ENCODE assay signal across 25 cellular contexts in the genomic region with DNA sequence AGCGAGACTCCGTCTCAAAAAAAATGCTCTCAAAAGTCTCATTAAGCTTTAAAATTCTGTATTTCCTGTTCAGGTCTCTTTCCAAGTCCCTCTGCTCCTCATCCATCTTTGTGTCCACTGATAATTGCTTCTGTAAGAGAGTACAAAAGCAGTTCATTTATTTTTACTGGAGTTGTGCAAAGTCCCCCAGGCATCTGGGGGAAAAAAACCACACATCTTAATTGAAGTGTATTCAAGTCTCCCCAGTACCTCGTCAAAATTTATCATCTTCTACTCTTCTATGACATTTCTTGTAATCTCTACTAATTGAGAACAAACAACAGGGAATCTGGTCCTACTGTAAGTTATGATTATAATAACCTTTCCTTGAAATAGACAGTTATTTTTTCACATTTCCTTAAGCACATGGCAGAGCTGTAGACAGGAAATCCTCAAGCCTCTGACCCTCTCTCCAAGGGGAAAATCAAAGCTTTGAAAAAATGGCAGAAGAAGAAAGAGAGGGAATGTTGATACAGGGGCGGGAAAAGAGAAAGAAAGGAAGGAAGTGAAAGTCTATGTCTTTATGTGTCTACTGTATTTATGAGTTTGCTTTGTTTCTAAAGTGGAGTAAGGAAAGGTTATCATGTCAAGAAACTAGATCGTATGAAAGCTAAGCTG. TPM values are rescaled to one million over a fixed set of nuclear protein-coding genes. Genes with fewer than 3 reads are reported as not detected.
DNase-seq lines count a peak whose midpoint lies in the region; ATAC-seq and TF ChIP-seq lines count a peak whose summit lies in the region.
"Had no signal": no experiment of that assay in that cellular context is flagged by ENCODE, and none has a peak within 500 bp of the region (broad histone marks: within the 10 kb centered on the region; RNA-seq: fewer than 3 reads in every experiment).

No MANE protein-coding gene starts in this region.

- H3K4me3 ChIP-seq in astrocyte of the cerebellum (ENCODE audit: low read depth, low read length) (no peak overlapping the region), uterus (no peak overlapping the region)
- H3K4me3 ChIP-seq in CD8-positive, alpha-beta memory T cell (ENCODE audit: low read length), result no peak overlapping the region
- H3K4me3 ChIP-seq: coronary artery, left lung, neural progenitor cell, psoas muscle, SJCRH30, skin epidermis, testis had no signal

- peaks cover 5 to 26% of the 10 kb centered on the region in 2 donors for H3K4me1 ChIP-seq in uterus
- no peaks in the 10 kb centered on the region for H3K4me1 ChIP-seq in CD8-positive, alpha-beta memory T cell (ENCODE audit: insufficient read depth, low read length)
- H3K4me1 ChIP-seq: BE2C, psoas muscle had no signal

- H3K4me1 Mint-ChIP-seq in HFFc6 (ENCODE audit: low read depth), result peaks cover 88% of the 10 kb centered on the region
- H3K4me1 Mint-ChIP-seq in nephron, result peaks cover 49% of the 10 kb centered on the region
- no peaks in the 10 kb centered on the region for H3K4me1 Mint-ChIP-seq in CD8-positive, alpha-beta memory T cell

- in situ Hi-C loops in astrocyte of the cerebellum (cut with HindIII; ENCODE audit: low sequenced_read_pairs), result no loop called here

- no peaks in the 10 kb centered on the region for H3K36me3 ChIP-seq in uterus
- no peaks in the 10 kb centered on the region for H3K36me3 ChIP-seq in CD8-positive, alpha-beta memory T cell (ENCODE audit: insufficient read depth, low read length)
- H3K36me3 ChIP-seq: BE2C, left lung, neural progenitor cell, WERI-Rb-1 had no signal

- H3K4me3 Mint-ChIP-seq in HFFc6, result no peak overlapping the region
- peak overlapping the region in 2 of 3 experiments; percentile 9 for H3K4me3 Mint-ChIP-seq in nephron
- no peak overlapping the region for H3K4me3 Mint-ChIP-seq in CD8-positive, alpha-beta memory T cell
- H3K4me3 Mint-ChIP-seq: neural progenitor cell; T-helper 2 cell treated with Interferon-gamma antibody and Interleukin-4, amounts not matched to agents 5 μg/mL and 100 μg/mL, for 36 hours had no signal

- CTCF ChIA-PET in CD8-positive, alpha-beta memory T cell (lab: Charles Lee), result interaction anchor here (1.1 kb wide), 1 partner anchor 14 kb away, joined by 3 read pairs; no protein-coding TSS in a partner anchor

- H3K9me3 Mint-ChIP-seq in HFFc6 (no peaks in the 10 kb centered on the region), nephron (no peaks in the 10 kb centered on the region)
- H3K9me3 Mint-ChIP-seq in CD8-positive, alpha-beta memory T cell, result no peaks in the 10 kb centered on the region
- H3K9me3 Mint-ChIP-seq: neural progenitor cell; T-helper 2 cell treated with Interferon-gamma antibody and Interleukin-4, amounts not matched to agents 5 μg/mL and 100 μg/mL, for 36 hours had no signal

- TF ChIP-seq CTCF in HFFc6 (IDR thresholded peaks at IDR 0.05), result no peak
- no peak for TF ChIP-seq CTCF in astrocyte of the cerebellum (IDR thresholded peaks at IDR 0.05; ENCODE audit: low read depth, low read length, missing control alignments)
- no peak for TF ChIP-seq CTCF in nephron (IDR thresholded peaks at IDR 0.05; ENCODE audit: unreplicated experiment in 3 of 3)
- TF ChIP-seq CTCF in uterus (IDR thresholded peaks at IDR 0.05), result no peak

- DNase-seq in HFFc6, result no peak
- DNase-seq in astrocyte of the cerebellum (ENCODE audit: low read depth), result peak; percentile 50
- DNase-seq in uterus, result no peak
- DNase-seq in CD8-positive, alpha-beta memory T cell, result no peak
- DNase-seq: activated CD8-positive, alpha-beta memory T cell treated with anti-CD3 and anti-CD28 coated beads, Interleukin-2, amount 50 U/mL, for 48 hours; activated effector memory CD4-positive, alpha-beta T cell treated with anti-CD3 and anti-CD28 coated beads, Interleukin-2, amount 50 U/mL, for 16 hours; BE2C; Calu3; glutamatergic neuron; left lung; NCI-H1417; NCI-H510A; psoas muscle; SJCRH30; stimulated activated CD4-positive, alpha-beta T cell treated with anti-CD3 and anti-CD28 coated beads, Interleukin-4, amount 100 ng/mL, for 1 hour; stimulated activated naive CD4-positive, alpha-beta T cell; testis; WERI-Rb-1 had no signal

- POLR2A ChIA-PET in CD8-positive, alpha-beta memory T cell (lab: Charles Lee), result no interaction called here

- TF ChIP-seq POLR2A in uterus (IDR thresholded peaks at IDR 0.05), result no peak

- H3K27ac Mint-ChIP-seq in HFFc6 (peak overlapping the region; percentile 83), nephron (peak overlapping the region; percentile 87 to 91 (median 90))
- H3K27ac Mint-ChIP-seq in CD8-positive, alpha-beta memory T cell, result no peak overlapping the region
- H3K27ac Mint-ChIP-seq: neural progenitor cell; T-helper 2 cell treated with Interferon-gamma antibody and Interleukin-4, amounts not matched to agents 5 μg/mL and 100 μg/mL, for 36 hours had no signal

- H3K27me3 ChIP-seq in uterus, result no peaks in the 10 kb centered on the region
- H3K27me3 ChIP-seq in CD8-positive, alpha-beta memory T cell (ENCODE audit: insufficient read depth, low read length, poor library complexity, severe bottlenecking), result peaks cover 3% of the 10 kb centered on the region
- H3K27me3 ChIP-seq: BE2C, left lung, neural progenitor cell, SJCRH30, testis had no signal

- intact Hi-C loops in uterus (cut with DNase I; ENCODE audit: low total_unique reads), result no loop called here

- H3K27ac ChIP-seq in uterus, result peak overlapping the region; percentile 59 to 66
- H3K27ac ChIP-seq in CD8-positive, alpha-beta memory T cell (ENCODE audit: low read depth, low read length), result no peak overlapping the region
- H3K27ac ChIP-seq: left lung, neural progenitor cell, psoas muscle, SJCRH30, skin epidermis, testis, WERI-Rb-1 had no signal

- no peaks in the 10 kb centered on the region for H3K9me3 ChIP-seq in uterus
- no peaks in the 10 kb centered on the region for H3K9me3 ChIP-seq in CD8-positive, alpha-beta memory T cell (ENCODE audit: low read length)
- H3K9me3 ChIP-seq: BE2C, left lung, psoas muscle, SJCRH30, testis had no signal

- H3K36me3 Mint-ChIP-seq in HFFc6 (ENCODE audit: low read depth), result peaks cover 41% of the 10 kb centered on the region
- peaks cover 15% of the 10 kb centered on the region for H3K36me3 Mint-ChIP-seq in nephron (ENCODE audit: low read depth)
- no peaks in the 10 kb centered on the region for H3K36me3 Mint-ChIP-seq in CD8-positive, alpha-beta memory T cell

- H3K27me3 Mint-ChIP-seq in HFFc6 (ENCODE audit: insufficient read depth) (no peaks in the 10 kb centered on the region; the same call in 1 of the 2 replicates), nephron (ENCODE audit: low read depth) (no peaks in the 10 kb centered on the region)
- peaks cover 2 to 9% of the 10 kb centered on the region in 2 donors for H3K27me3 Mint-ChIP-seq in CD8-positive, alpha-beta memory T cell

- no peak for ATAC-seq in GM18873 (IDR thresholded peaks at IDR 0.05; ENCODE audit: low FRiP score, unreplicated experiment)
- ATAC-seq in HG03280 (IDR thresholded peaks at IDR 0.05; ENCODE audit: unreplicated experiment), result no peak
- ATAC-seq: left lung, psoas muscle had no signal

RNA-seq across cellular contexts. Expression of a gene that starts 51.5 kb away (rescaled TPM):
- total RNA-seq in HFFc6 (2021; fragmentation: NEBNext Ultra II Directional; extraction: Animal tissue kit (Norgen Biotek cat#: 25700)), result 100 to 1,000 TPM; 256 to 360 (median 323) TPM
- 100 to 1,000 TPM in 2 of 4 donors, 10 to 100 TPM in 2; 32.4 to 264 (median 117) TPM for total RNA-seq in uterus
- total RNA-seq in CD8-positive, alpha-beta memory T cell, result 1 to 10 TPM; 3.9 TPM
- polyA plus RNA-seq in CD8-positive, alpha-beta memory T cell, result 0.58 TPM

Comparison
In these comparisons a context has a peak if more than half of its experiments do, and no peak if none do; other contexts are left out.
1. H3K27ac Mint-ChIP-seq: peak in HFFc6 (single experiment) and nephron (3 of 3); none in CD8-positive, alpha-beta memory T cell (0 of 8).
2. H3K4me3 Mint-ChIP-seq: peak in nephron (2 of 3); none in HFFc6 (single experiment) and CD8-positive, alpha-beta memory T cell (0 of 7).
3. RNA of a gene that starts 51.5 kb away (total RNA-seq): 256 to 360 TPM in HFFc6 and 32.4 to 264 TPM in uterus; 3.9 TPM in CD8-positive, alpha-beta memory T cell; every median in the first group is over 4 times any median in the second.